ENCODE assay signal across 26 cellular contexts in genomic region chr3:108503722-108504121, GRCh38.
"Had no signal": no experiment of that assay in that cellular context is flagged by ENCODE, and none has a peak within 500 bp of the region (broad histone marks: within the 10 kb centered on the region; RNA-seq: fewer than 3 reads in every experiment).

No MANE protein-coding gene starts in this region.

- H3K4me1 ChIP-seq: stomach, suprapubic skin, testis, thyroid gland, tibial artery, tibial nerve, transverse colon, upper lobe of left lung, upper lobe of right lung, uterus, vagina had no signal

- H3K9me3 ChIP-seq: stomach, suprapubic skin, testis, thoracic aorta, thyroid gland, tibial artery, tibial nerve, transverse colon, upper lobe of left lung, upper lobe of right lung, uterus, vagina had no signal

- H3K27me3 ChIP-seq: stomach, suprapubic skin, testis, thyroid gland, tibial artery, tibial nerve, transverse colon, upper lobe of left lung, upper lobe of right lung, uterus, vagina had no signal

- H3K27ac ChIP-seq: stomach, suprapubic skin, testis, thoracic aorta, thyroid gland, tibial artery, tibial nerve, transverse colon, upper lobe of left lung, upper lobe of right lung, uterus, vagina had no signal

- H3K4me3 ChIP-seq: stomach, suprapubic skin, testis, thoracic aorta, thyroid gland, tibial artery, tibial nerve, transverse colon, upper lobe of left lung, upper lobe of right lung, uterus, vagina had no signal

- DNase-seq: stimulated activated CD4-positive, alpha-beta T cell treated with anti-CD3 and anti-CD28 coated beads, Interleukin-2, amount 100 ng/mL, for 48 hours; stimulated activated CD4-positive, alpha-beta T cell treated with anti-CD3 and anti-CD28 coated beads, Interleukin-4, amount 100 ng/mL, for 1 hour; stimulated activated CD4-positive, alpha-beta T cell treated with anti-CD3 and anti-CD28 coated beads, Interleukin-4, amount 100 ng/mL, for 24 hours; stimulated activated CD4-positive, alpha-beta T cell treated with anti-CD3 and anti-CD28 coated beads, Interleukin-4, amount 100 ng/mL, for 4 hours; stimulated activated CD8-positive, alpha-beta memory T cell treated with anti-CD3 and anti-CD28 coated beads, Interleukin-4, amount 100 ng/mL, for 48 hours; stimulated activated naive B cell treated with anti-CD40 and anti-IgM and Interleukin-4, amounts not matched to agents 10 μg/mL and 1 μg/mL and 100 μg/mL, for 72 hours; stimulated activated naive CD4-positive, alpha-beta T cell; stimulated activated naive CD4-positive, alpha-beta T cell treated with Interleukin-2 at 50 U/mL for 16 hours; stimulated activated naive CD8-positive, alpha-beta T cell treated with anti-CD3 and anti-CD28 coated beads, Interleukin-15, amount 100 ng/mL, for 72 hours; stimulated activated naive CD8-positive, alpha-beta T cell treated with anti-CD3 and anti-CD28 coated beads, Interleukin-15, Interleukin-2, amounts not matched to agents 100 U/mL and 50 U/mL, for 24 hours; stomach; substantia nigra; testis; thyroid gland; tibial artery; transverse colon; trophoblast cell; upper lobe of left lung; upper lobe of right lung; uterus had no signal

- H3K36me3 ChIP-seq: stomach, suprapubic skin, thoracic aorta, thyroid gland, tibial artery, tibial nerve, transverse colon, upper lobe of left lung, upper lobe of right lung, uterus, vagina had no signal

- ATAC-seq: stimulated activated effector memory CD8-positive, alpha-beta T cell treated with anti-CD3 and anti-CD28 coated beads, Interleukin-12 subunit alpha, Interleukin-12 subunit beta, amount 100 ng/mL, for 72 hours; stimulated activated memory B cell treated with anti-CD40 and anti-IgM and Interleukin-4, amounts not matched to agents 10 μg/mL and 1 μg/mL and 100 μg/mL, for 72 hours; stimulated activated naive B cell treated with anti-CD40 and anti-IgM and Interleukin-4, amounts not matched to agents 10 μg/mL and 1 μg/mL and 100 μg/mL, for 72 hours; stimulated activated naive CD8-positive, alpha-beta T cell treated with anti-CD3 and anti-CD28 coated beads, Interleukin-15, amount 100 ng/mL, for 72 hours; stimulated activated naive CD8-positive, alpha-beta T cell treated with anti-CD3 and anti-CD28 coated beads, Interleukin-15, Interleukin-2, amounts not matched to agents 100 U/mL and 50 U/mL, for 24 hours; upper lobe of right lung had no signal
